17 cellular contexts compared by ENCODE assay signal in genomic region chr1:243364866-243365265, GRCh38.
"Had no signal": no experiment of that assay in that cellular context is flagged by ENCODE, and none has a peak within 500 bp of the region (broad histone marks: within the 10 kb centered on the region; RNA-seq: fewer than 3 reads in every experiment).

No MANE protein-coding gene starts in this region.

- DNase-seq: activated CD4-positive, alpha-beta T cell treated with anti-CD3 and anti-CD28 coated beads for 36 hours; activated CD4-positive, alpha-beta T cell treated with anti-CD3 and anti-CD28 coated beads, Interleukin-2, amount 50 U/mL, for 48 hours; activated gamma-delta T cell treated with Interleukin-2 at 50 U/mL for 16 hours; activated T-cell treated with anti-CD3 and anti-CD28 coated beads for 4 hours; cerebellar nuclear complex; effector CD4-positive, alpha-beta T cell; esophagus squamous epithelium; midbrain; occipital lobe; posterior cingulate gyrus; stimulated activated CD4-positive, alpha-beta T cell treated with anti-CD3 and anti-CD28 coated beads, Interleukin-2, amount 100 ng/mL, for 24 hours; stimulated activated naive CD4-positive, alpha-beta T cell treated with Interleukin-2 at 50 U/mL for 16 hours; thyroid gland; WERI-Rb-1 had no signal

- H3K4me1 ChIP-seq: esophagus squamous epithelium, thyroid gland had no signal

- ATAC-seq: activated CD4-positive, alpha-beta T cell treated with anti-CD3 and anti-CD28 coated beads for 36 hours had no signal

- FAIRE-seq: bronchial epithelial cell, endothelial cell of umbilical vein had no signal

- H3K9me3 ChIP-seq: esophagus squamous epithelium, thyroid gland had no signal

- H3K36me3 ChIP-seq: thyroid gland had no signal

- H3K4me3 ChIP-seq: esophagus squamous epithelium, lung, thyroid gland had no signal

- H3K27ac ChIP-seq: esophagus squamous epithelium, thyroid gland, WERI-Rb-1 had no signal

- H3K27me3 ChIP-seq: esophagus squamous epithelium, thyroid gland had no signal
